ENCODE assay signal across 12 cellular contexts in the genomic region with DNA sequence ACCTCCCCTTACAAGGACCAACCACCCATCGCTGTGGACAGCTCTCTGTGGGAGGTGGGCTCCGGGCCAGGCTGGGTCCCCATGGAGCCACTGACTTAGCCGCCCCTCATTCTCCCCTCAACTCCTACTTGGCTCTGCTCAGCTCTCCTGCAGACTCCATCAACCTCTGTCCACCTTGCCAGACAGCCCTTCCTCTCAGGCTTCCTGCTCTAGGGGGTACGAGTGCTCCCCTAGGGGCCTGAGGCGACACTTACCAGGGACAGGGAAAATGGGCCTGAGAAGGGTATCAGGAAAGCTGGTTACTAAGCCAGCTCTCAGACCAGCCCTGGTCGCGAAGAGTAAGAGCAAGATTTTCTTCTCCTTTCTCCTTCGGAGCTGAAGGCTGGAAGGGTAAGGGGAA. TPM values are rescaled to one million over a fixed set of nuclear protein-coding genes. Genes with fewer than 3 reads are reported as not detected.
DNase-seq lines count a peak whose midpoint lies in the region; ATAC-seq and TF ChIP-seq lines count a peak whose summit lies in the region.
"Had no signal": no experiment of that assay in that cellular context is flagged by ENCODE, and none has a peak within 500 bp of the region (broad histone marks: within the 10 kb centered on the region; RNA-seq: fewer than 3 reads in every experiment).

No MANE protein-coding gene starts in this region.

- H3K4me3 ChIP-seq in WERI-Rb-1 (ENCODE audit: low read depth, low read length) = no peak overlapping the region
- no peak overlapping the region for H3K4me3 ChIP-seq in fibroblast of pulmonary artery (replicated peaks; ENCODE audit: low read depth, low read length)
- H3K4me3 ChIP-seq in sigmoid colon = no peak overlapping the region
- H3K4me3 ChIP-seq: pancreas had no signal

- 90 to 95% methylated on average over 8 of the region's 8 CpGs for WGBS in sigmoid colon, 2 donors

- peaks cover 0 to 77% (median 70%) of the 10 kb centered on the region in 4 donors for H3K4me1 ChIP-seq in sigmoid colon

- no peaks in the 10 kb centered on the region for H3K9me3 Mint-ChIP-seq in naive thymus-derived CD8-positive, alpha-beta T cell

- H3K27ac ChIP-seq in WERI-Rb-1 = no peak overlapping the region
- H3K27ac ChIP-seq in sigmoid colon = peak overlapping the region; percentile 70 to 90 (median 84)

- H3K4me1 Mint-ChIP-seq in naive thymus-derived CD8-positive, alpha-beta T cell = peaks cover 1 to 7% (median 3%) of the 10 kb centered on the region in 4 donors

- no peak for ATAC-seq in naive thymus-derived CD8-positive, alpha-beta T cell
- ATAC-seq: activated CD4-positive, CD25-positive, alpha-beta regulatory T cell treated with anti-CD3 and anti-CD28 coated beads, Interleukin-2, amount 50 U/mL, for 24 hours had no signal

- intact Hi-C loops in sigmoid colon (cut with DNase I) = loop anchor here (2.0 kb wide), 1 partner anchor 42 kb away; no protein-coding TSS in a partner anchor

- peaks cover 16% of the 10 kb centered on the region for H3K36me3 ChIP-seq in WERI-Rb-1
- H3K36me3 ChIP-seq in sigmoid colon = no peaks in the 10 kb centered on the region
- H3K36me3 ChIP-seq: pancreas had no signal

- POLR2A ChIA-PET in naive thymus-derived CD8-positive, alpha-beta T cell (lab: Charles Lee) = no interaction called here

- no peaks in the 10 kb centered on the region for H3K27me3 Mint-ChIP-seq in naive thymus-derived CD8-positive, alpha-beta T cell

- no peaks in the 10 kb centered on the region for H3K36me3 Mint-ChIP-seq in naive thymus-derived CD8-positive, alpha-beta T cell

- H3K4me3 Mint-ChIP-seq in naive thymus-derived CD8-positive, alpha-beta T cell = no peak overlapping the region

- TF ChIP-seq POLR2A in sigmoid colon (IDR thresholded peaks at IDR 0.05) = no peak

- TF ChIP-seq EP300 in sigmoid colon (IDR thresholded peaks at IDR 0.05) = no peak

- TF ChIP-seq CTCF in GM12872 (IDR thresholded peaks at IDR 0.05; ENCODE audit: insufficient read depth, low read depth, low read length) (peak; percentile 36; the same call in 1 of the 3 replicates), WERI-Rb-1 (IDR thresholded peaks at IDR 0.05; ENCODE audit: low read depth, low read length) (peak; percentile 18; the same call in 1 of the 2 replicates), fibroblast of pulmonary artery (IDR thresholded peaks at IDR 0.05; ENCODE audit: low read length, missing control alignments) (peak; percentile 1), sigmoid colon (IDR thresholded peaks at IDR 0.05) (no peak)

- H3K9me3 ChIP-seq in WERI-Rb-1 (ENCODE audit: severe bottlenecking) = no peaks in the 10 kb centered on the region
- no peaks in the 10 kb centered on the region for H3K9me3 ChIP-seq in sigmoid colon
- H3K9me3 ChIP-seq: pancreas had no signal

- H3K27me3 ChIP-seq in WERI-Rb-1 (ENCODE audit: insufficient read depth, low read depth, severe bottlenecking) = no peaks in the 10 kb centered on the region
- no peaks in the 10 kb centered on the region for H3K27me3 ChIP-seq in sigmoid colon
- H3K27me3 ChIP-seq: pancreas had no signal

- H3K27ac Mint-ChIP-seq in naive thymus-derived CD8-positive, alpha-beta T cell = no peak overlapping the region

- no peak for DNase-seq in WERI-Rb-1
- no peak for DNase-seq in fibroblast of pulmonary artery (ENCODE audit: low read depth)
- DNase-seq in sigmoid colon = no peak
- DNase-seq in NCI-H2196 treated with DMSO at 0.1 percent for 48 hours (lab: John Stamatoyannopoulos, UW; ENCODE audit: unreplicated experiment) = no peak
- DNase-seq in MV-4-11 (lab: John Stamatoyannopoulos, UW) = no peak
- no peak for DNase-seq in NCI-H1694 (lab: John Stamatoyannopoulos, UW)
- no peak for DNase-seq in naive thymus-derived CD8-positive, alpha-beta T cell
- DNase-seq: activated effector memory CD4-positive, alpha-beta T cell treated with Interleukin-2 at 50 U/mL for 16 hours; NCI-H1436; pancreas had no signal

RNA-seq across cellular contexts. Expression of gene SHB, which starts 43.9 kb away (rescaled TPM):
- total RNA-seq in sigmoid colon = 10 to 100 TPM in 3 of 4 donors, 1 to 10 TPM in 1; 6.8 to 33.7 (median 10.3) TPM
- 10 to 100 TPM in 2 of 3 donors, 1 to 10 TPM in 1; 9.5 to 11.7 (median 10.2) TPM for polyA plus RNA-seq in sigmoid colon
- total RNA-seq in naive thymus-derived CD8-positive, alpha-beta T cell = 1 to 10 TPM in 1 of 2 experiments, under 1 TPM in 1; 0.91 to 1.2 TPM
- under 1 TPM; 0.20 to 0.54 (median 0.29) TPM for polyA plus RNA-seq in naive thymus-derived CD8-positive, alpha-beta T cell

Comparison
In these comparisons a context has a peak if more than half of its experiments do, and no peak if none do; other contexts are left out.
1. CTCF ChIP-seq: peak in GM12872 (single experiment), WERI-Rb-1 (single experiment) and fibroblast of pulmonary artery (single experiment); none in sigmoid colon (0 of 4).